11 cellular contexts compared by ENCODE assay signal in genomic region chr14:103748539-103748867, GRCh38. TPM values are rescaled to one million over a fixed set of nuclear protein-coding genes. Genes with fewer than 3 reads are reported as not detected.
DNase-seq lines count a peak whose midpoint lies in the region; ATAC-seq and TF ChIP-seq lines count a peak whose summit lies in the region.
"Had no signal": no experiment of that assay in that cellular context is flagged by ENCODE, and none has a peak within 500 bp of the region (broad histone marks: within the 10 kb centered on the region; RNA-seq: fewer than 3 reads in every experiment).

No MANE protein-coding gene starts in this region.

- no peaks in the 10 kb centered on the region for H3K36me3 ChIP-seq in mucosa of descending colon (ENCODE audit: low read depth)

- H3K9me3 ChIP-seq in mucosa of descending colon: no peaks in the 10 kb centered on the region

- H3K4me3 ChIP-seq in mucosa of descending colon: no peak overlapping the region
- H3K4me3 ChIP-seq: GM23338 had no signal

- no peak for TF ChIP-seq CTCF in mucosa of descending colon (IDR thresholded peaks at IDR 0.05)

- no peaks in the 10 kb centered on the region for H3K4me1 ChIP-seq in mucosa of descending colon (ENCODE audit: low read depth)

- intact Hi-C loops in mucosa of descending colon (cut with DNase I, micrococcal nuclease): no loop called here

- peak; percentile 49 for DNase-seq in NCI-H510A treated with DMSO at 0.1 percent for 48 hours (lab: John Stamatoyannopoulos, UW)
- peak; percentile 17 for DNase-seq in activated CD8-positive, alpha-beta memory T cell treated with anti-CD3 and anti-CD28 coated beads, Interleukin-2, amount 50 U/mL, for 24 hours (ENCODE audit: extremely low read depth)
- DNase-seq in mucosa of descending colon: no peak
- peak; percentile 14 to 40 for DNase-seq in stimulated activated CD8-positive, alpha-beta memory T cell treated with anti-CD3 and anti-CD28 coated beads, Interleukin-7, amount 100 ng/mL, for 4 hours (ENCODE audit: low read depth in 2 of 2)
- no peak for DNase-seq in NCI-H526 treated with DMSO at 0.1 percent for 48 hours (lab: John Stamatoyannopoulos, UW)
- DNase-seq: NCI-H1105, PC-3 had no signal

- ATAC-seq in mucosa of descending colon (peak; percentile 54), GM21423 (IDR thresholded peaks at IDR 0.05; ENCODE audit: unreplicated experiment) (no peak), GM18870 (IDR thresholded peaks at IDR 0.05; ENCODE audit: unreplicated experiment) (no peak), GM19328 (IDR thresholded peaks at IDR 0.05; ENCODE audit: unreplicated experiment) (no peak)
- ATAC-seq: GM23338, PC-3 had no signal

RNA-seq across cellular contexts. Expression of gene ZFYVE21, which starts 32.9 kb away (rescaled TPM):
- 10 to 100 TPM; 49.9 to 67.1 (median 60.9) TPM for total RNA-seq in mucosa of descending colon

RNA-seq across cellular contexts. Expression of gene XRCC3, which starts 33.3 kb away (rescaled TPM):
- total RNA-seq in mucosa of descending colon: 10 to 100 TPM in 2 of 3 donors, 1 to 10 TPM in 1; 7.7 to 17.8 (median 11.0) TPM

Comparison
In these comparisons a context has a peak if more than half of its experiments do, and no peak if none do; other contexts are left out.
1. DNase-seq: peak in NCI-H510A treated with DMSO at 0.1 percent for 48 hours (single experiment), activated CD8-positive, alpha-beta memory T cell treated with anti-CD3 and anti-CD28 coated beads, Interleukin-2, amount 50 U/mL, for 24 hours (single experiment) and stimulated activated CD8-positive, alpha-beta memory T cell treated with anti-CD3 and anti-CD28 coated beads, Interleukin-7, amount 100 ng/mL, for 4 hours (2 of 2); none in mucosa of descending colon (0 of 3) and NCI-H526 treated with DMSO at 0.1 percent for 48 hours (single experiment).